8 cellular contexts compared by ENCODE assay signal in the genomic region with DNA sequence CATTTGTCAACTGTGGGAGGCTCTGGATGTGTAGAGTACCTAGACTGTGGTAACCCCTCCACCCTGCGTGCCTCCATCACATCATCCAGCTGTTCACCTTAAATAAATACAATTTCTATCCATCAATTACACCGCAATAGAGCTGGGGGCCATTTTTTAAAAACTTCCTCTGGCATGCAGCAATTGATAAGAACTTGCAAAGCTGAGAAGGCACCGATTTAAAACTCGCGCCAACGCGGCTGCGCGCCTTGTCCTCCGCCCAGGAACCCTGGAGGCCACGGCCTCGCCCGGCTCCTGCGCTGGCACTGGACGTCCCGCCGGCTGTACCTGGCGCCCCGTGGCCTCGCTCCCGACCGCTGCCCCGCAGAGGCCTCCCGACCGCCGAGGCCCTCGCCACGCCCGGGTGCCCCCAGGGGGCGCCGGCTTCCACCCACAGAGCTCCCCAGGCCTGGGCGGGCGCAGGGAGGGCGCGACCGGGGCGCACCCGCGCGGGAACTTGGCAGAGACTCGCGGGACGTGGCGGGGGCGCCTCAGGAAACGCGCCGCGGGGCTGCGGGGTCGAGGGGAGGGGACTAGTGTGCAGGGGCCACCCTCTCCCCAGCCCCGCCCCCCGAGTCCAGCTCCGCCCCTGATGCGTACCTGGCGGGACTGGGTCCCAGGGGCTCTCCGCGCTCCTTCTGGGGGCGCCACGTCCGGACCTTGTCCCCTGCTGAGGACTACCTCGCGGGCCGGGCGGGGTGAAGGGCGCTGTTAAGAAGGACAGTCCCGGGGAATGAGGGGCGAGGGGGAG.
A peak's percentile ranks its signal among the peaks of the same experiment; 100 is the strongest.
DNase-seq lines count a peak whose midpoint lies in the region; ATAC-seq and TF ChIP-seq lines count a peak whose summit lies in the region.

No MANE protein-coding gene starts in this region.

- H3K27me3 ChIP-seq in HCT116 (ENCODE audit: insufficient read depth, low read length), result no peaks in the 10 kb centered on the region
- H3K27me3 ChIP-seq in iPS-18a (ENCODE audit: control insufficient read depth, insufficient read depth, low read length), result peaks cover 31% of the 10 kb centered on the region

- TF ChIP-seq POLR2A in HCT116 (IDR thresholded peaks at IDR 0.05; ENCODE audit: borderline replicate concordance, extremely low read depth, insufficient read depth, insufficient read length), result no peak

- no peak overlapping the region for H3K9ac ChIP-seq in HCT116 (ENCODE audit: low read length)
- H3K9ac ChIP-seq in iPS-18a (ENCODE audit: low read length), result no peak overlapping the region

- TF ChIP-seq RAD21 in HCT116 (IDR thresholded peaks at IDR 0.05; ENCODE audit: low read depth), result no peak

- no peak overlapping the region for H2AFZ ChIP-seq in HCT116 (ENCODE audit: low read depth, low read length, poor library complexity, severe bottlenecking)

- H3K36me3 ChIP-seq in HCT116 (ENCODE audit: control insufficient read depth in 1 of 2, insufficient read depth in 2 of 2, low read length in 2 of 2) (no peaks in the 10 kb centered on the region), iPS-18a (ENCODE audit: control insufficient read depth, low read depth, low read length) (no peaks in the 10 kb centered on the region)

- RAD21 ChIA-PET in HCT116 (lab: Charles Lee; ENCODE audit: low non-redundant PET in 1 of 2, low total read pairs in 2 of 2, uncharacterized antibody in 2 of 2, unreplicated experiment in 2 of 2), result no interaction called here

- 0 out of 2 replicates have a peak, but pooled peaks have one; percentile 42 for ATAC-seq in HCT116
- ATAC-seq in activated naive CD8-positive, alpha-beta T cell treated with anti-CD3 and anti-CD28 coated beads, Interleukin-2, amount 10 ng/mL, durations not matched to agents 7 days and 5 days (ENCODE audit: low read depth), result peak; percentile 63
- ATAC-seq in GM19023 (IDR thresholded peaks at IDR 0.05; ENCODE audit: unreplicated experiment), result no peak
- ATAC-seq in HG02884 (IDR thresholded peaks at IDR 0.05; ENCODE audit: unreplicated experiment), result no peak

- CTCF ChIA-PET in HCT116 (lab: Charles Lee), result no interaction called here

- peaks cover 0 to 9% of the 10 kb centered on the region in 2 experiments; a peak in 2 of 4 replicates for H3K4me1 ChIP-seq in HCT116 (ENCODE audit: control insufficient read depth in 1 of 2, insufficient read depth in 2 of 2, low read length in 2 of 2)
- H3K4me1 ChIP-seq in iPS-18a (ENCODE audit: control insufficient read depth, low read depth, low read length), result peaks cover 19% of the 10 kb centered on the region

- no peaks in the 10 kb centered on the region for H4K20me1 ChIP-seq in HCT116 (ENCODE audit: insufficient read depth)

- no peaks in the 10 kb centered on the region for H3K9me3 Mint-ChIP-seq in activated naive CD8-positive, alpha-beta T cell treated with anti-CD3 and anti-CD28 coated beads, Interleukin-2, amount 10 ng/mL, durations not matched to agents 7 days and 5 days

- H3K79me2 ChIP-seq in HCT116 (ENCODE audit: insufficient read depth, low read length), result no peaks in the 10 kb centered on the region

- TF ChIP-seq CTCF in HCT116 (IDR thresholded peaks at IDR 0.05 in 2 of 3, conservative IDR thresholded peaks at IDR 0.05 in 1 of 3; ENCODE audit: borderline replicate concordance in 1 of 3, insufficient read depth in 1 of 3, low read depth in 2 of 3, low read length in 2 of 3), result no peak

- H3K27me3 Mint-ChIP-seq in activated naive CD8-positive, alpha-beta T cell treated with anti-CD3 and anti-CD28 coated beads, Interleukin-2, amount 10 ng/mL, durations not matched to agents 7 days and 5 days, result peaks cover 54% of the 10 kb centered on the region

- H3K9me3 ChIP-seq in HCT116 (ENCODE audit: control insufficient read depth in 1 of 2, insufficient read depth in 1 of 2, low read depth in 1 of 2, low read length in 2 of 2) (no peaks in the 10 kb centered on the region), iPS-18a (ENCODE audit: control insufficient read depth, low read depth, low read length) (no peaks in the 10 kb centered on the region)

- H3K36me3 Mint-ChIP-seq in activated naive CD8-positive, alpha-beta T cell treated with anti-CD3 and anti-CD28 coated beads, Interleukin-2, amount 10 ng/mL, durations not matched to agents 7 days and 5 days, result no peaks in the 10 kb centered on the region

- no peaks in the 10 kb centered on the region for H3K9me2 ChIP-seq in HCT116 (ENCODE audit: insufficient read depth)

- POLR2A ChIA-PET in HCT116 (lab: Charles Lee), result no interaction called here
- POLR2A ChIA-PET in activated naive CD8-positive, alpha-beta T cell treated with anti-CD3 and anti-CD28 coated beads, Interleukin-2, amount 10 ng/mL, durations not matched to agents 7 days and 5 days (lab: Charles Lee), result no interaction called here

- peaks cover 2% of the 10 kb centered on the region for H3K4me1 Mint-ChIP-seq in activated naive CD8-positive, alpha-beta T cell treated with anti-CD3 and anti-CD28 coated beads, Interleukin-2, amount 10 ng/mL, durations not matched to agents 7 days and 5 days

- H3K4me2 ChIP-seq in HCT116 (ENCODE audit: low read length), result no peak overlapping the region

- H3K27ac Mint-ChIP-seq in activated naive CD8-positive, alpha-beta T cell treated with anti-CD3 and anti-CD28 coated beads, Interleukin-2, amount 10 ng/mL, durations not matched to agents 7 days and 5 days, result no peak overlapping the region

- BruUV-seq in HCT116 (replicated peaks; lab: Mats Ljungman, UMichigan), result no TSS peak

- intact Hi-C loops in HCT116 (cut with micrococcal nuclease), result no loop called here

- H3K27ac ChIP-seq in HCT116 (ENCODE audit: low read depth, low read length), result no peak overlapping the region
- H3K27ac ChIP-seq in iPS-18a (ENCODE audit: low read length), result no peak overlapping the region

- H3K4me3 Mint-ChIP-seq in activated naive CD8-positive, alpha-beta T cell treated with anti-CD3 and anti-CD28 coated beads, Interleukin-2, amount 10 ng/mL, durations not matched to agents 7 days and 5 days, result no peak overlapping the region

- DNase-seq in HCT116 (ENCODE audit: low read depth, low spot score) (no peak), middle frontal gyrus (ENCODE audit: extremely low spot score, low spot score) (no peak), germinal center (ENCODE audit: low spot score) (no peak)
- DNase-seq in activated naive CD8-positive, alpha-beta T cell treated with anti-CD3 and anti-CD28 coated beads, Interleukin-2, amount 10 ng/mL, durations not matched to agents 7 days and 5 days, result peak; percentile 51
- peak; percentile 19 to 46 for DNase-seq in stimulated activated CD4-positive, alpha-beta T cell treated with anti-CD3 and anti-CD28 coated beads, Interleukin-2, amount 100 ng/mL, for 24 hours

- H3K4me3 ChIP-seq in HCT116 (replicated peaks in 1 of 2; ENCODE audit: low read depth in 1 of 2, low read length in 2 of 2) (no peak overlapping the region), iPS-18a (ENCODE audit: low read length) (peak overlapping the region; percentile 55)

TF ChIP-seq in HCT116, 20 proteins besides CTCF, POLR2A, EP300 and RAD21:
- TF ChIP-seq, protein P1, sequence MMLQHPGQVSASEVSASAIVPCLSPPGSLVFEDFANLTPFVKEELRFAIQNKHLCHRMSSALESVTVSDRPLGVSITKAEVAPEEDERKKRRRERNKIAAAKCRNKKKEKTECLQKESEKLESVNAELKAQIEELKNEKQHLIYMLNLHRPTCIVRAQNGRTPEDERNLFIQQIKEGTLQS (IDR thresholded peaks at IDR 0.05), result no peak
- TF ChIP-seq JUND (IDR thresholded peaks at IDR 0.05), result no peak
- TF ChIP-seq, protein P2, sequence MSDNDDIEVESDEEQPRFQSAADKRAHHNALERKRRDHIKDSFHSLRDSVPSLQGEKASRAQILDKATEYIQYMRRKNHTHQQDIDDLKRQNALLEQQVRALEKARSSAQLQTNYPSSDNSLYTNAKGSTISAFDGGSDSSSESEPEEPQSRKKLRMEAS (IDR thresholded peaks at IDR 0.05), result no peak
- no peak for TF ChIP-seq POLR2AphosphoS5 (IDR thresholded peaks at IDR 0.05; ENCODE audit: low read depth, low read length)

Comparison
In these comparisons a context has a peak if more than half of its experiments do, and no peak if none do; other contexts are left out.
1. ATAC-seq: peak in HCT116 (single experiment) and activated naive CD8-positive, alpha-beta T cell treated with anti-CD3 and anti-CD28 coated beads, Interleukin-2, amount 10 ng/mL, durations not matched to agents 7 days and 5 days (single experiment); none in GM19023 (single experiment) and HG02884 (single experiment).
2. DNase-seq: peak in activated naive CD8-positive, alpha-beta T cell treated with anti-CD3 and anti-CD28 coated beads, Interleukin-2, amount 10 ng/mL, durations not matched to agents 7 days and 5 days (single experiment) and stimulated activated CD4-positive, alpha-beta T cell treated with anti-CD3 and anti-CD28 coated beads, Interleukin-2, amount 100 ng/mL, for 24 hours (2 of 2); none in HCT116 (single experiment), middle frontal gyrus (single experiment) and germinal center (single experiment).